In genomic region chr1:116889417-116889816, GRCh38 we compare ENCODE assay signal across 26 cellular contexts.
"Had no signal": no experiment of that assay in that cellular context is flagged by ENCODE, and none has a peak within 500 bp of the region (broad histone marks: within the 10 kb centered on the region; RNA-seq: fewer than 3 reads in every experiment).

No MANE protein-coding gene starts in this region.

- H3K9me3 ChIP-seq: adrenal gland, body of pancreas, ovary, sigmoid colon, stomach, thyroid gland, upper lobe of left lung had no signal

- H3K27ac ChIP-seq: adrenal gland, body of pancreas, ovary, sigmoid colon, stomach, thyroid gland had no signal

- H3K4me3 ChIP-seq: adrenal gland, body of pancreas, coronary artery, ovary, sigmoid colon, stomach, thyroid gland, upper lobe of left lung had no signal

- H3K27me3 ChIP-seq: adrenal gland, body of pancreas, ovary, sigmoid colon, stomach, thyroid gland, upper lobe of left lung had no signal

- H3K36me3 ChIP-seq: adrenal gland, ovary, sigmoid colon, stomach, thyroid gland, upper lobe of left lung had no signal

- ATAC-seq: body of pancreas; effector memory CD8-positive, alpha-beta T cell; stimulated activated naive B cell treated with anti-CD40 and anti-IgM and Interleukin-4, amounts not matched to agents 10 μg/mL and 1 μg/mL and 100 μg/mL, for 72 hours had no signal

- H3K4me1 ChIP-seq: adrenal gland, stomach, thyroid gland, upper lobe of left lung had no signal

- FAIRE-seq: kidney, small intestine had no signal

- DNase-seq: activated CD4-positive, alpha-beta T cell treated with anti-CD3 and anti-CD28 coated beads for 4 hours; activated CD4-positive, alpha-beta T cell treated with anti-CD3 and anti-CD28 coated beads, Interleukin-2, amount 50 U/mL, for 4 hours; activated CD4-positive, CD25-positive, alpha-beta regulatory T cell; activated effector memory CD4-positive, alpha-beta T cell treated with Interleukin-2 at 50 U/mL for 16 hours; activated naive CD4-positive, alpha-beta T cell treated with anti-CD3 and anti-CD28 coated beads for 36 hours; activated naive CD8-positive, alpha-beta T cell treated with anti-CD3 and anti-CD28 coated beads for 36 hours; body of pancreas; cerebellar nuclear complex; effector memory CD8-positive, alpha-beta T cell; erythroblast; head of caudate nucleus; hippocampal formation; kidney; naive B cell; nephron progenitor cell; ovary; sigmoid colon; small intestine; stimulated activated CD4-positive, alpha-beta T cell treated with anti-CD3 and anti-CD28 coated beads, Interleukin-2, amount 100 ng/mL, for 24 hours; stimulated activated naive B cell treated with anti-CD40 and anti-IgM and Interleukin-4, amounts not matched to agents 10 μg/mL and 1 μg/mL and 100 μg/mL, for 72 hours; stomach; T-helper 1 cell; thyroid gland had no signal
